In the genomic region with DNA sequence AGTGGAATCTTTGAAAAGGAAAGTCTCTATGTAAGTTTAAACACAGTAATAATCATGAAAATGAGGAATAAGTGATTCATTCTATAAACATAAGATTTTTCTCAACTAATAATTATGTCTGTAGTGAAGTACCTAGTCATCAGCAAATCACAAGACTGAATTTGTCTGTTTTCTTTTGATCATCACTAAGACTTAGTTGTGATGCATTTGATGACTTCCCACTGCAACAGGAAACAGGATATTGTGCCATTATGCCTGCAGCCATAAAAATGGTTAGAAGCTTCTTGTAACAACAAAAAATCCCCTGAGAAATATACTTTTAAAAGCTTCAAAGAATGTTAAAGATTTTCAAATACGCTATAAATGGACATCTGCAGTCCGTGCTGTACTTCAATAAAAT, we compare ENCODE assay signal across 23 cellular contexts.
"Had no signal": no experiment of that assay in that cellular context is flagged by ENCODE, and none has a peak within 500 bp of the region (broad histone marks: within the 10 kb centered on the region; RNA-seq: fewer than 3 reads in every experiment).

No MANE protein-coding gene starts in this region.

- H3K4me1 Mint-ChIP-seq: activated T-helper 17 cell treated with anti-CD3 and anti-CD28 coated beads, Interleukin-2, amount 50 U/mL, for 72 hours; central memory CD8-positive, alpha-beta T cell; memory B cell; nephron; stimulated activated naive B cell treated with anti-CD40 and anti-IgM and Interleukin-4, amounts not matched to agents 10 μg/mL and 1 μg/mL and 100 μg/mL, for 72 hours had no signal

- H3K4me3 Mint-ChIP-seq: activated T-helper 17 cell treated with anti-CD3 and anti-CD28 coated beads, Interleukin-2, amount 50 U/mL, for 72 hours; central memory CD8-positive, alpha-beta T cell; memory B cell; nephron; stimulated activated naive B cell treated with anti-CD40 and anti-IgM and Interleukin-4, amounts not matched to agents 10 μg/mL and 1 μg/mL and 100 μg/mL, for 72 hours had no signal

- H3K27ac Mint-ChIP-seq: activated naive CD4-positive, alpha-beta T cell treated with anti-CD3 and anti-CD28 coated beads, Interleukin-2, amount 50 U/mL, for 72 hours; activated T-helper 17 cell treated with anti-CD3 and anti-CD28 coated beads, Interleukin-2, amount 50 U/mL, for 72 hours; memory B cell; stimulated activated naive B cell treated with anti-CD40 and anti-IgM and Interleukin-4, amounts not matched to agents 10 μg/mL and 1 μg/mL and 100 μg/mL, for 72 hours had no signal

- H3K36me3 Mint-ChIP-seq: activated naive CD4-positive, alpha-beta T cell treated with anti-CD3 and anti-CD28 coated beads, Interleukin-2, amount 50 U/mL, for 72 hours; memory B cell; stimulated activated naive B cell treated with anti-CD40 and anti-IgM and Interleukin-4, amounts not matched to agents 10 μg/mL and 1 μg/mL and 100 μg/mL, for 72 hours had no signal

- DNase-seq: activated CD4-positive, alpha-beta T cell treated with anti-CD3 and anti-CD28 coated beads, Interleukin-2, amount 50 U/mL, for 1 hour; activated CD4-positive, CD25-positive, alpha-beta regulatory T cell treated with anti-CD3 and anti-CD28 coated beads, Interleukin-2, amount 50 U/mL, for 72 hours; activated T-cell treated with anti-CD3 and anti-CD28 coated beads, Interleukin-2, amount 50 U/mL, for 1 hour; adrenal gland; brain microvascular endothelial cell; colonic mucosa; dorsolateral prefrontal cortex; heart left ventricle; small intestine; stimulated activated CD4-positive, alpha-beta T cell treated with anti-CD3 and anti-CD28 coated beads, Interleukin-2, amount 100 ng/mL, for 48 hours; stimulated activated CD8-positive, alpha-beta memory T cell treated with anti-CD3 and anti-CD28 coated beads, Interleukin-4, amount 100 ng/mL, for 48 hours; stimulated activated naive B cell treated with anti-CD40 and anti-IgM and Interleukin-4, amounts not matched to agents 10 μg/mL and 1 μg/mL and 100 μg/mL, for 72 hours; testis; trophoblast cell; uterus; WERI-Rb-1 had no signal

- H3K9me3 Mint-ChIP-seq: nephron had no signal

- ATAC-seq: activated naive CD4-positive, alpha-beta T cell treated with anti-CD3 and anti-CD28 coated beads, Interleukin-2, amount 50 U/mL, for 72 hours; activated T-helper 17 cell treated with anti-CD3 and anti-CD28 coated beads, Interleukin-2, amount 50 U/mL, for 72 hours; heart left ventricle; sciatic nerve; stimulated activated naive B cell treated with anti-CD40 and anti-IgM and Interleukin-4, amounts not matched to agents 10 μg/mL and 1 μg/mL and 100 μg/mL, for 72 hours had no signal

- H3K27ac ChIP-seq: adrenal gland, ascending aorta, brain microvascular endothelial cell, colonic mucosa, dorsolateral prefrontal cortex, heart left ventricle, testis, uterus, WERI-Rb-1 had no signal

- H3K27me3 Mint-ChIP-seq: activated T-helper 17 cell treated with anti-CD3 and anti-CD28 coated beads, Interleukin-2, amount 50 U/mL, for 72 hours; central memory CD8-positive, alpha-beta T cell; memory B cell; stimulated activated naive B cell treated with anti-CD40 and anti-IgM and Interleukin-4, amounts not matched to agents 10 μg/mL and 1 μg/mL and 100 μg/mL, for 72 hours had no signal
